1 cellular context compared by ENCODE assay signal in genomic region chr7:101753316-101753715, GRCh38.
TF ChIP-seq lines count a peak whose summit lies in the region.

No MANE protein-coding gene starts in this region.

TF ChIP-seq in H1, 55 proteins besides CTCF, POLR2A, EP300 and RAD21:
- TF ChIP-seq CEBPB (IDR thresholded peaks at IDR 0.05; ENCODE audit: low read depth, low read length) (no peak), JUND (IDR thresholded peaks at IDR 0.05; ENCODE audit: low read length) (no peak), KDM5A (IDR thresholded peaks at IDR 0.05; ENCODE audit: low read length) (no peak), ZNF274 (IDR thresholded peaks at IDR 0.05; ENCODE audit: borderline replicate concordance, extremely low read depth, low read length) (no peak), CBX8 (IDR thresholded peaks at IDR 0.05; ENCODE audit: borderline replicate concordance, low read depth, low read length) (no peak)
